ENCODE assay signal across 8 cellular contexts in genomic region chr5:34245032-34245394, GRCh38.
A peak's percentile ranks its signal among the peaks of the same experiment; 100 is the strongest.
DNase-seq lines count a peak whose midpoint lies in the region; ATAC-seq, FAIRE-seq and TF ChIP-seq lines count a peak whose summit lies in the region.
"Not testable (repeated sequence)": the region's sequence is repeated elsewhere in the genome, so short reads cannot be mapped to it uniquely, and the experiment has no call there.

No MANE protein-coding gene starts in this region.

- H3K4me1 Mint-ChIP-seq in neural progenitor cell = not testable (repeated sequence)

- H3K79me2 ChIP-seq in K562 (ENCODE audit: control insufficient read depth, insufficient read depth, low read length) (peaks cover 34% of the 10 kb centered on the region), neural progenitor cell (ENCODE audit: low read depth) (peaks cover 33% of the 10 kb centered on the region)

- H3K27me3 Mint-ChIP-seq in neural progenitor cell (ENCODE audit: insufficient read depth, low read depth) = not testable (repeated sequence)

- H3K4me2 ChIP-seq in K562 (ENCODE audit: insufficient read depth, low read length); neural progenitor cell: not testable (repeated sequence)

- not testable (repeated sequence) for H3K9ac ChIP-seq in HUES64 (ENCODE audit: low read depth, low read length); K562 (ENCODE audit: insufficient read depth in 1 of 2, low read depth in 2 of 2, low read length in 2 of 2); neural progenitor cell

- not testable (repeated sequence) for FAIRE-seq in K562 (lab: Jason Lieb, UNC)

- ATAC-seq in GM18505 (IDR thresholded peaks at IDR 0.05; ENCODE audit: unreplicated experiment) (peak; percentile 94), K562 (peak; percentile 100), heart right ventricle (peak; percentile 59 to 99 (median 90))

- TF ChIP-seq RAD21 in K562 (CRISPR knock-in tag; conservative IDR thresholded peaks at IDR 0.05 in 1 of 2, IDR thresholded peaks at IDR 0.05 in 1 of 2) = not testable (repeated sequence)

- peak; percentile 5 for TF ChIP-seq POLR2A in GM18505 (IDR thresholded peaks at IDR 0.05; ENCODE audit: borderline replicate concordance, extremely low read depth, insufficient read depth, insufficient read length)
- not testable (repeated sequence) for TF ChIP-seq POLR2A in K562 (conservative IDR thresholded peaks at IDR 0.05); thyroid gland (IDR thresholded peaks at IDR 0.05)

- H3K4me3 ChIP-seq in H7 (ENCODE audit: insufficient read depth, low read depth, low read length) (peak overlapping the region; percentile 17; the same call in 1 of the 2 replicates), HUES64 (ENCODE audit: low read length) (peak overlapping the region; percentile 38), WERI-Rb-1 (ENCODE audit: low read depth, low read length) (peak overlapping the region; percentile 23), K562 (peak overlapping the region; percentile 31), heart right ventricle (peak overlapping the region; percentile 14 to 63 (median 58)), neural progenitor cell (peak overlapping the region; percentile 56), thyroid gland (replicated peaks in 1 of 3) (peak overlapping the region in 1 of 3 donors; percentile 35)

- H3K36me3 ChIP-seq in H7 (replicated peaks; ENCODE audit: control insufficient read depth, insufficient read depth, low read length); HUES64 (ENCODE audit: insufficient read depth, low read length); WERI-Rb-1; K562 (ENCODE audit: control insufficient read depth, insufficient read depth, low read length); heart right ventricle; neural progenitor cell; thyroid gland: not testable (repeated sequence)

- H3K4me1 ChIP-seq in HUES64 (ENCODE audit: insufficient read depth, low read length); K562 (replicated peaks in 1 of 2; ENCODE audit: control insufficient read depth in 2 of 2, insufficient read depth in 2 of 2, low read length in 2 of 2); neural progenitor cell; thyroid gland: not testable (repeated sequence)
- H3K4me1 ChIP-seq in heart right ventricle = peaks cover 0 to 12% (median 3%) of the 10 kb centered on the region in 9 donors

- not testable (repeated sequence) for H3K36me3 Mint-ChIP-seq in neural progenitor cell

- not testable (repeated sequence) for H3K4me3 Mint-ChIP-seq in neural progenitor cell

- no CpG with 5 or more reads among the region's 31 CpGs for WGBS in HUES64
- WGBS in K562 (ENCODE audit: insufficient coverage, low coverage, missing lambda C conversion rate) = 0% methylated on average over 1 of the region's 31 CpGs
- WGBS in heart right ventricle, 2 donors = 0% methylated on average over 1 of the region's 31 CpGs; no CpG with 5 or more reads in 1 of the 2 donors
- no CpG with 5 or more reads among the region's 31 CpGs for WGBS in thyroid gland, 2 donors

- not testable (repeated sequence) for H4K20me1 ChIP-seq in K562 (replicated peaks; ENCODE audit: control insufficient read depth, insufficient read depth, low read length); neural progenitor cell (ENCODE audit: low read depth)

- CTCF ChIA-PET in K562 (lab: Yijun Ruan, JAX; ENCODE audit: low intra/inter-chr PET ratio) = not testable (repeated sequence)

- in situ Hi-C loops in K562 (cut with MboI) = not testable (repeated sequence)

- H3K27ac Mint-ChIP-seq in neural progenitor cell = not testable (repeated sequence)

- not testable (repeated sequence) for H3K9me3 Mint-ChIP-seq in neural progenitor cell

- intact Hi-C loops in K562 (cut with micrococcal nuclease); heart right ventricle (cut with DNase I); thyroid gland (cut with DNase I): not testable (repeated sequence)

- H3K27ac ChIP-seq in HUES64 (ENCODE audit: low read depth, low read length) (peak overlapping the region; percentile 68; the same call in 1 of the 2 replicates), K562 (ENCODE audit: extremely low read depth, low read depth, low read length) (peak overlapping the region; percentile 60; the same call in 1 of the 3 replicates), heart right ventricle (peak overlapping the region; percentile 72 to 90 (median 87)), neural progenitor cell (peak overlapping the region; percentile 92), thyroid gland (peak overlapping the region; percentile 69 to 83 (median 74))
- H3K27ac ChIP-seq in WERI-Rb-1 = not testable (repeated sequence)

- TF ChIP-seq EP300 in K562 (IDR thresholded peaks at IDR 0.05; ENCODE audit: low read length) = not testable (repeated sequence)

- not testable (repeated sequence) for H3K9me3 ChIP-seq in HUES64 (ENCODE audit: insufficient read depth, low read depth, low read length); WERI-Rb-1 (ENCODE audit: severe bottlenecking); K562 (replicated peaks; ENCODE audit: control insufficient read depth, insufficient read depth, low read depth, low read length); heart right ventricle; neural progenitor cell (ENCODE audit: low read depth); thyroid gland

- DNase-seq in H7; WERI-Rb-1; K562 (ENCODE audit: extremely low read depth in 1 of 4, low spot score in 3 of 4); heart right ventricle; neural progenitor cell (ENCODE audit: low spot score); thyroid gland: not testable (repeated sequence)

- POLR2A ChIA-PET in K562 (lab: Yijun Ruan, JAX) = not testable (repeated sequence)

- BruUV-seq in K562 (replicated peaks; lab: Mats Ljungman, UMichigan) = not testable (repeated sequence)

- H3K9me1 ChIP-seq in K562 (ENCODE audit: control insufficient read depth, insufficient read depth, low read length) = not testable (repeated sequence)

- H3K27me3 ChIP-seq in H7 (ENCODE audit: control insufficient read depth, insufficient read depth, low read length); HUES64 (ENCODE audit: insufficient read depth, low read length); WERI-Rb-1 (ENCODE audit: insufficient read depth, low read depth, severe bottlenecking); K562 (ENCODE audit: control insufficient read depth in 2 of 2, insufficient read depth in 2 of 2, low read length in 2 of 2); heart right ventricle; neural progenitor cell; thyroid gland: not testable (repeated sequence)

- not testable (repeated sequence) for H3F3A ChIP-seq in neural progenitor cell (ENCODE audit: low read depth)

- TF ChIP-seq CTCF in WERI-Rb-1 (IDR thresholded peaks at IDR 0.05; ENCODE audit: low read depth, low read length); K562 (IDR thresholded peaks at IDR 0.05 in 2 of 3, conservative IDR thresholded peaks at IDR 0.05 in 1 of 3; ENCODE audit: insufficient read depth in 2 of 3, low read depth in 1 of 3, low read length in 3 of 3); neural progenitor cell (IDR thresholded peaks at IDR 0.05); thyroid gland (IDR thresholded peaks at IDR 0.05): not testable (repeated sequence)
- TF ChIP-seq CTCF in heart right ventricle (IDR thresholded peaks at IDR 0.05) = peak in 1 of 9 donors; percentile 36

- H2AFZ ChIP-seq in K562 (ENCODE audit: low read depth, low read length); neural progenitor cell (replicated peaks): not testable (repeated sequence)
